ENCODE assay signal across 18 cellular contexts in genomic region chr20:50493881-50494253, GRCh38. TPM values are rescaled to one million over a fixed set of nuclear protein-coding genes. Genes with fewer than 3 reads are reported as not detected.
DNase-seq lines count a peak whose midpoint lies in the region; ATAC-seq, FAIRE-seq and TF ChIP-seq lines count a peak whose summit lies in the region.
"Had no signal": no experiment of that assay in that cellular context is flagged by ENCODE, and none has a peak within 500 bp of the region (broad histone marks: within the 10 kb centered on the region; RNA-seq: fewer than 3 reads in every experiment).

No MANE protein-coding gene starts in this region.

- H3K4me1 ChIP-seq in mammary epithelial cell (ENCODE audit: insufficient read depth, low read length) = peaks cover 56% of the 10 kb centered on the region

- H3K9me3 ChIP-seq in mammary epithelial cell (replicated peaks; ENCODE audit: insufficient read depth, low read length) = no peaks in the 10 kb centered on the region
- H3K9me3 ChIP-seq: A549 had no signal

- H3K27ac Mint-ChIP-seq in activated naive CD4-positive, alpha-beta T cell treated with anti-CD3 and anti-CD28 coated beads for 36 hours = peak overlapping the region; percentile 67
- H3K27ac Mint-ChIP-seq in stimulated activated effector memory CD8-positive, alpha-beta T cell treated with anti-CD3 and anti-CD28 coated beads, Interleukin-12 subunit alpha, Interleukin-12 subunit beta, amount 100 ng/mL, for 72 hours = peak overlapping the region; percentile 90
- no peak overlapping the region for H3K27ac Mint-ChIP-seq in naive thymus-derived CD8-positive, alpha-beta T cell
- H3K27ac Mint-ChIP-seq in T-cell = no peak overlapping the region
- H3K27ac Mint-ChIP-seq: CD14-positive monocyte had no signal

- H3K27me3 ChIP-seq in mammary epithelial cell (ENCODE audit: insufficient read depth, low read length) = no peaks in the 10 kb centered on the region

- H3K4me3 ChIP-seq in mammary epithelial cell (replicated peaks in 1 of 3; ENCODE audit: insufficient read depth in 1 of 3, low read depth in 2 of 3, low read length in 3 of 3) = no peak overlapping the region
- H3K4me3 ChIP-seq: A549 had no signal

- CTCF ChIA-PET in activated naive CD4-positive, alpha-beta T cell treated with anti-CD3 and anti-CD28 coated beads for 36 hours (lab: Charles Lee) = interaction anchor here (0.8 to 2.7 kb wide), 7 partner anchors 9 to 253 kb away, joined by 3 to 8 read pairs (median 5); no protein-coding TSS in a partner anchor
- CTCF ChIA-PET in mammary epithelial cell (lab: Charles Lee; ENCODE audit: low non-redundant PET) (no interaction called here), T-cell (lab: Charles Lee) (no interaction called here)

- no peaks in the 10 kb centered on the region for H4K20me1 ChIP-seq in mammary epithelial cell (ENCODE audit: insufficient read depth, low read length)

- dilution Hi-C loops in mammary epithelial cell (cut with HindIII; ENCODE audit: low sequenced_read_pairs) = no loop called here

- DNase-seq in activated naive CD4-positive, alpha-beta T cell treated with anti-CD3 and anti-CD28 coated beads for 36 hours = no peak
- DNase-seq in activated naive CD4-positive, alpha-beta T cell treated with Interleukin-2 at 50 U/mL for 16 hours = no peak
- peak; percentile 67 for DNase-seq in RCC 7860 (ENCODE audit: low spot score)
- DNase-seq in mammary epithelial cell = no peak
- DNase-seq in stimulated activated effector memory CD8-positive, alpha-beta T cell treated with anti-CD3 and anti-CD28 coated beads, Interleukin-12 subunit alpha, Interleukin-12 subunit beta, amount 100 ng/mL, for 72 hours (ENCODE audit: low spot score in 2 of 2) = no peak
- DNase-seq in naive thymus-derived CD8-positive, alpha-beta T cell = no peak
- DNase-seq in T-cell = no peak
- no peak for DNase-seq in activated gamma-delta T cell (lab: John Stamatoyannopoulos, UW)
- DNase-seq: DMS 273 treated with DMSO at 0.1 percent for 48 hours, GDM1, NCI-H1436, NCI-H2029 treated with DMSO at 0.1 percent for 48 hours, NCI-H510A treated with DMSO at 0.1 percent for 48 hours, NCI-H82, SHP77 treated with DMSO at 0.1 percent for 48 hours had no signal

- H3K27ac ChIP-seq in mammary epithelial cell (ENCODE audit: insufficient read depth, low read depth, low read length) = peak overlapping the region; percentile 93

- no TSS peak for BruUV-seq in mammary epithelial cell (replicated peaks; lab: Mats Ljungman, UMichigan)

- no peak for TF ChIP-seq CTCF in mammary epithelial cell (conservative IDR thresholded peaks at IDR 0.05 in 1 of 2, IDR thresholded peaks at IDR 0.05 in 1 of 2; ENCODE audit: extremely low read depth in 1 of 2, insufficient read depth in 1 of 2, low read depth in 1 of 2, low read length in 2 of 2)

- in situ Hi-C loops in mammary epithelial cell (cut with MboI; ENCODE audit: low sequenced_read_pairs in 2 of 2) = no loop called here

- H3K36me3 ChIP-seq in mammary epithelial cell (ENCODE audit: insufficient read depth, low read length) = no peaks in the 10 kb centered on the region

- no peak overlapping the region for H3K9ac ChIP-seq in mammary epithelial cell (ENCODE audit: insufficient read depth, low read length)

- ATAC-seq in stimulated activated effector memory CD8-positive, alpha-beta T cell treated with anti-CD3 and anti-CD28 coated beads, Interleukin-12 subunit alpha, Interleukin-12 subunit beta, amount 100 ng/mL, for 72 hours = no peak
- ATAC-seq in naive thymus-derived CD8-positive, alpha-beta T cell = no peak
- ATAC-seq in T-cell (replicated peaks in 1 of 4) = no peak

- no peaks in the 10 kb centered on the region for H3K9me3 Mint-ChIP-seq in activated naive CD4-positive, alpha-beta T cell treated with anti-CD3 and anti-CD28 coated beads for 36 hours
- no peaks in the 10 kb centered on the region for H3K9me3 Mint-ChIP-seq in stimulated activated effector memory CD8-positive, alpha-beta T cell treated with anti-CD3 and anti-CD28 coated beads, Interleukin-12 subunit alpha, Interleukin-12 subunit beta, amount 100 ng/mL, for 72 hours
- H3K9me3 Mint-ChIP-seq in naive thymus-derived CD8-positive, alpha-beta T cell = no peaks in the 10 kb centered on the region
- no peaks in the 10 kb centered on the region for H3K9me3 Mint-ChIP-seq in T-cell
- H3K9me3 Mint-ChIP-seq: CD14-positive monocyte had no signal

- peak; percentile 57 for FAIRE-seq in RCC 7860 (lab: Jason Lieb, UNC)
- FAIRE-seq: A549, H1 had no signal

- WGBS in mammary epithelial cell (ENCODE audit: low coverage, missing lambda C conversion rate) = 95% methylated on average over 5 of the region's 5 CpGs

- POLR2A ChIA-PET in naive thymus-derived CD8-positive, alpha-beta T cell (lab: Charles Lee) = no interaction called here
- POLR2A ChIA-PET in T-cell (lab: Charles Lee) = interaction anchor here in 1 of 2 donors (0.5 kb wide), 1 partner anchor 22 kb away, joined by 5 read pairs; no protein-coding TSS in a partner anchor

- H3K4me3 Mint-ChIP-seq in activated naive CD4-positive, alpha-beta T cell treated with anti-CD3 and anti-CD28 coated beads for 36 hours = no peak overlapping the region
- H3K4me3 Mint-ChIP-seq in stimulated activated effector memory CD8-positive, alpha-beta T cell treated with anti-CD3 and anti-CD28 coated beads, Interleukin-12 subunit alpha, Interleukin-12 subunit beta, amount 100 ng/mL, for 72 hours = peak overlapping the region; percentile 51
- H3K4me3 Mint-ChIP-seq in naive thymus-derived CD8-positive, alpha-beta T cell = no peak overlapping the region
- H3K4me3 Mint-ChIP-seq in T-cell = no peak overlapping the region
- H3K4me3 Mint-ChIP-seq: CD14-positive monocyte had no signal

- intact Hi-C loops in activated naive CD4-positive, alpha-beta T cell treated with anti-CD3 and anti-CD28 coated beads for 36 hours (cut with micrococcal nuclease) = loop anchor here (1.0 to 5.0 kb wide), 9 partner anchors 11 to 238 kb away; partner anchors contain the start of genes PARD6B and PTPN1
- intact Hi-C loops in mammary epithelial cell (cut with micrococcal nuclease) = loop anchor here (1.0 to 5.0 kb wide), 2 partner anchors 16 to 268 kb away; partner anchors contain the start of gene PTPN1

- H3K4me1 Mint-ChIP-seq in activated naive CD4-positive, alpha-beta T cell treated with anti-CD3 and anti-CD28 coated beads for 36 hours (ENCODE audit: low read depth) = peaks cover 24% of the 10 kb centered on the region
- H3K4me1 Mint-ChIP-seq in stimulated activated effector memory CD8-positive, alpha-beta T cell treated with anti-CD3 and anti-CD28 coated beads, Interleukin-12 subunit alpha, Interleukin-12 subunit beta, amount 100 ng/mL, for 72 hours = peaks cover 34% of the 10 kb centered on the region
- peaks cover 0 to 5% (median under 1%) of the 10 kb centered on the region in 4 donors for H3K4me1 Mint-ChIP-seq in naive thymus-derived CD8-positive, alpha-beta T cell
- peaks cover 0 to under 1% (median 0%) of the 10 kb centered on the region in 3 donors for H3K4me1 Mint-ChIP-seq in T-cell

- no peak overlapping the region for H2AFZ ChIP-seq in mammary epithelial cell (ENCODE audit: low read depth, low read length)

- H3K27me3 Mint-ChIP-seq in activated naive CD4-positive, alpha-beta T cell treated with anti-CD3 and anti-CD28 coated beads for 36 hours (ENCODE audit: low read depth) = no peaks in the 10 kb centered on the region
- H3K27me3 Mint-ChIP-seq in naive thymus-derived CD8-positive, alpha-beta T cell = peaks cover 0 to 1% (median 0%) of the 10 kb centered on the region in 5 donors
- peaks cover 0 to 4% of the 10 kb centered on the region in 2 donors for H3K27me3 Mint-ChIP-seq in T-cell

- H3K4me2 ChIP-seq in mammary epithelial cell (ENCODE audit: insufficient read depth, low read depth, low read length) = peak overlapping the region; percentile 60

- no peaks in the 10 kb centered on the region for H3K36me3 Mint-ChIP-seq in activated naive CD4-positive, alpha-beta T cell treated with anti-CD3 and anti-CD28 coated beads for 36 hours (ENCODE audit: low read depth)
- peaks cover 5% of the 10 kb centered on the region for H3K36me3 Mint-ChIP-seq in stimulated activated effector memory CD8-positive, alpha-beta T cell treated with anti-CD3 and anti-CD28 coated beads, Interleukin-12 subunit alpha, Interleukin-12 subunit beta, amount 100 ng/mL, for 72 hours
- no peaks in the 10 kb centered on the region for H3K36me3 Mint-ChIP-seq in naive thymus-derived CD8-positive, alpha-beta T cell
- H3K36me3 Mint-ChIP-seq in T-cell = no peaks in the 10 kb centered on the region
- H3K36me3 Mint-ChIP-seq: CD14-positive monocyte had no signal

- peaks cover 8% of the 10 kb centered on the region for H3K79me2 ChIP-seq in mammary epithelial cell (ENCODE audit: insufficient read depth, low read length)

RNA-seq across cellular contexts. Expression of gene PTPN1, which starts 16.3 kb away (rescaled TPM):
- total RNA-seq in activated naive CD4-positive, alpha-beta T cell treated with anti-CD3 and anti-CD28 coated beads for 36 hours = 100 to 1,000 TPM; 111 to 119 TPM
- total RNA-seq in mammary epithelial cell (10 to 100 TPM; 43.5 to 90.8 TPM), T-cell (10 to 100 TPM; 50.7 to 67.9 (median 55.3) TPM)
- 77.0 TPM for polyA plus RNA-seq in mammary epithelial cell
- 105 TPM for polyA minus RNA-seq in mammary epithelial cell
- total RNA-seq in naive thymus-derived CD8-positive, alpha-beta T cell = 10 to 100 TPM; 53.8 to 56.7 TPM
- 10 to 100 TPM; 29.1 to 31.9 (median 29.4) TPM for polyA plus RNA-seq in naive thymus-derived CD8-positive, alpha-beta T cell

Comparison
In these comparisons a context has a peak if more than half of its experiments do, and no peak if none do; other contexts are left out.
1. H3K27ac Mint-ChIP-seq: peak in activated naive CD4-positive, alpha-beta T cell treated with anti-CD3 and anti-CD28 coated beads for 36 hours (single experiment) and stimulated activated effector memory CD8-positive, alpha-beta T cell treated with anti-CD3 and anti-CD28 coated beads, Interleukin-12 subunit alpha, Interleukin-12 subunit beta, amount 100 ng/mL, for 72 hours (single experiment); none in naive thymus-derived CD8-positive, alpha-beta T cell (0 of 10) and T-cell (0 of 2).